Comparison of ENCODE assay signal across 11 cellular contexts in the genomic region with DNA sequence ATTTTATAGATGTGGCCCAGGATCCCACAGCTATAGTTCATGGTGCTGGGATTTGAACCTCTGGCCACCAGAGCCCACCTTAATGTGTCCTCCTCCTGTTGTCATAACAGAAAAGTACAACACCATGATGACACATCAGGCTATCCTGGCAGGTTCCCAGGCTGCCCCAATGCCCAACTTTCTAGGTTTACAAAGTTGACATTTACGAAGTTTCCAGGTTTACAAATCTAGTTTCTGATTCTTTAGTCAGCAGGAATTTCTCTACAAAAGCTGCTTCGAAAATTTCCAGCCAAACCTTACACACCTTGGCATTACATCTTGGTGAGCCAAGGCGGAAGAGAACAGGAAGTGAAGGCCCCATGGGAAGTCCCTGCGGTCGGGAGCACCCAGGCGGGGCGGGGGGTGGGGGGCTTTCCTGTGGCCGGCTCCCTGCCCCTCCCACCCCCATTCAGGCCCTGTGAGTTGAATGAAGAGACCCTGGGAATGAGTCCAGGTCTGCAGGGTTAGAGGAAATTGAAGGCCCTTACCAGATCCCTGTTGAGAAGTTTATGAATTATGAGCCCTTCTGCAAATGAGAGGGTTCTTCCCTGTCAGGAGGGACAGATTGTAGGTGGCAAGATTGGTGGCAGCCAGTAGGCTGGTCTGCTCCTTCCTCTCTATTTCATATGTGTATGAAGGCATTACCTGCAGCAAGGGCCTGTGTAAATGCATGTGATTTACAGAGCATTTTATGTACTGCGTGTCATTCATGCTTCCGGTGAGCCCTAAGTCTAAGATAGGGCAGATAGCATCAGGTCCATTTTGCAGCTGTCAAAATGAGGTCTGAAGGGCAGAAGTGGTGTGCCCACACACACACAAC. TPM values are rescaled to one million over a fixed set of nuclear protein-coding genes. Genes with fewer than 3 reads are reported as not detected.
DNase-seq lines count a peak whose midpoint lies in the region; ATAC-seq and TF ChIP-seq lines count a peak whose summit lies in the region.
"Had no signal": no experiment of that assay in that cellular context is flagged by ENCODE, and none has a peak within 500 bp of the region (broad histone marks: within the 10 kb centered on the region; RNA-seq: fewer than 3 reads in every experiment).

No MANE protein-coding gene starts in this region.

- H3K4me3 Mint-ChIP-seq in dendritic cell treated with granulocyte-macrophage colony-stimulating factor and Interleukin-4, amounts not matched to agents 40 ng/mL and 50 ng/mL, for 4 days: no peak overlapping the region

- no peaks in the 10 kb centered on the region for H3K9me3 ChIP-seq in thyroid gland
- H3K9me3 ChIP-seq: uterus had no signal

- H3K4me3 ChIP-seq in thyroid gland (replicated peaks in 1 of 3): no peak overlapping the region
- H3K4me3 ChIP-seq: uterus had no signal

- H3K4me1 Mint-ChIP-seq in dendritic cell treated with granulocyte-macrophage colony-stimulating factor and Interleukin-4, amounts not matched to agents 40 ng/mL and 50 ng/mL, for 4 days (ENCODE audit: low read depth): peaks cover 18% of the 10 kb centered on the region

- H3K4me1 ChIP-seq in thyroid gland: peaks cover 24 to 33% of the 10 kb centered on the region in 2 donors
- H3K4me1 ChIP-seq: uterus had no signal

- H3K36me3 ChIP-seq in thyroid gland: no peaks in the 10 kb centered on the region
- H3K36me3 ChIP-seq: uterus had no signal

- 56 to 78% methylated on average over 10 of the region's 10 CpGs for WGBS in thyroid gland, 2 donors

- no peaks in the 10 kb centered on the region for H3K27me3 Mint-ChIP-seq in dendritic cell treated with granulocyte-macrophage colony-stimulating factor and Interleukin-4, amounts not matched to agents 40 ng/mL and 50 ng/mL, for 4 days

- no peaks in the 10 kb centered on the region for H3K9me3 Mint-ChIP-seq in activated naive CD4-positive, alpha-beta T cell treated with anti-CD3 and anti-CD28 coated beads, Interleukin-2, amount 50 U/mL, for 72 hours
- peaks cover 8% of the 10 kb centered on the region for H3K9me3 Mint-ChIP-seq in dendritic cell treated with granulocyte-macrophage colony-stimulating factor and Interleukin-4, amounts not matched to agents 40 ng/mL and 50 ng/mL, for 4 days

- H3K36me3 Mint-ChIP-seq in activated naive CD4-positive, alpha-beta T cell treated with anti-CD3 and anti-CD28 coated beads, Interleukin-2, amount 50 U/mL, for 72 hours: no peaks in the 10 kb centered on the region
- peaks cover 5% of the 10 kb centered on the region for H3K36me3 Mint-ChIP-seq in dendritic cell treated with granulocyte-macrophage colony-stimulating factor and Interleukin-4, amounts not matched to agents 40 ng/mL and 50 ng/mL, for 4 days (ENCODE audit: low read depth)

- ATAC-seq in activated naive CD4-positive, alpha-beta T cell treated with anti-CD3 and anti-CD28 coated beads, Interleukin-2, amount 50 U/mL, for 72 hours: peak; percentile 17 to 43
- ATAC-seq in left colon: no peak

- intact Hi-C loops in dendritic cell treated with granulocyte-macrophage colony-stimulating factor and Interleukin-4, amounts not matched to agents 40 ng/mL and 50 ng/mL, for 4 days (cut with micrococcal nuclease): no loop called here
- intact Hi-C loops in thyroid gland (cut with DNase I) (no loop called here), left colon (cut with DNase I, micrococcal nuclease) (no loop called here)

- H3K27me3 ChIP-seq in thyroid gland: no peaks in the 10 kb centered on the region
- H3K27me3 ChIP-seq: uterus had no signal

- TF ChIP-seq CTCF in thyroid gland (IDR thresholded peaks at IDR 0.05): no peak

- no peak for DNase-seq in activated naive CD4-positive, alpha-beta T cell treated with anti-CD3 and anti-CD28 coated beads, Interleukin-2, amount 50 U/mL, for 72 hours (ENCODE audit: low spot score in 2 of 2)
- DNase-seq in activated naive CD4-positive, alpha-beta T cell treated with anti-CD3 and anti-CD28 coated beads, Interleukin-2, amount 50 U/mL, for 16 hours: no peak
- DNase-seq in Kasumi-1 (lab: John Stamatoyannopoulos, UW) (peak; percentile 51 to 67), thyroid gland (peak in 1 of 2 donors; percentile 48), H4 (ENCODE audit: low spot score) (no peak), left colon (no peak)
- DNase-seq in NK-92 treated with Interleukin-12 subunit alpha and Interleukin-12 subunit beta, amount 100 ng/mL, for 24 hours (lab: John Stamatoyannopoulos, UW): no peak
- DNase-seq: NCI-H146, uterus had no signal

- peak overlapping the region in 1 of 2 donors; percentile 79 for H3K27ac Mint-ChIP-seq in activated naive CD4-positive, alpha-beta T cell treated with anti-CD3 and anti-CD28 coated beads, Interleukin-2, amount 50 U/mL, for 72 hours
- peak overlapping the region; percentile 19 for H3K27ac Mint-ChIP-seq in dendritic cell treated with granulocyte-macrophage colony-stimulating factor and Interleukin-4, amounts not matched to agents 40 ng/mL and 50 ng/mL, for 4 days

- H3K27ac ChIP-seq in thyroid gland: peak overlapping the region; percentile 54 to 91 (median 87)
- H3K27ac ChIP-seq: uterus had no signal

- no peak for TF ChIP-seq POLR2A in thyroid gland (IDR thresholded peaks at IDR 0.05)

RNA-seq across cellular contexts. Expression of a gene that starts 11.1 kb away (rescaled TPM):
- 1 to 10 TPM; 1.6 to 2.1 TPM for total RNA-seq in activated naive CD4-positive, alpha-beta T cell treated with anti-CD3 and anti-CD28 coated beads, Interleukin-2, amount 50 U/mL, for 72 hours
- total RNA-seq in thyroid gland: 1 to 10 TPM in 2 of 4 donors, under 1 TPM in 1, not detected in 1; 0.67 to 1.3 (median 1.3) TPM
- 0.17 TPM in 1 of 2 replicates, not detected in the other for total RNA-seq in H4 (2014; rRNA removed; shearing (Covaris generic))
- total RNA-seq in left colon: 10 to 100 TPM in 1 of 2 donors, 1 to 10 TPM in 1; 2.6 to 15.7 TPM
- total RNA-seq: fibroblast of villous mesenchyme had no signal

RNA-seq across cellular contexts. Expression of a gene that starts 48.6 kb away (rescaled TPM):
- not detected for total RNA-seq in activated naive CD4-positive, alpha-beta T cell treated with anti-CD3 and anti-CD28 coated beads, Interleukin-2, amount 50 U/mL, for 72 hours
- total RNA-seq in thyroid gland (not detected), left colon (not detected)
- total RNA-seq in H4 (2014; rRNA removed; shearing (Covaris generic)): not detected in 2 replicates
- total RNA-seq: fibroblast of villous mesenchyme, uterus had no signal

RNA-seq across cellular contexts. Expression of a gene that starts 57.3 kb away (rescaled TPM):
- not detected for total RNA-seq in activated naive CD4-positive, alpha-beta T cell treated with anti-CD3 and anti-CD28 coated beads, Interleukin-2, amount 50 U/mL, for 72 hours
- total RNA-seq in thyroid gland: not detected
- total RNA-seq in H4 (2014; rRNA removed; shearing (Covaris generic)): not detected in 2 replicates
- total RNA-seq in left colon: not detected
- total RNA-seq: fibroblast of villous mesenchyme, uterus had no signal

RNA-seq across cellular contexts. Expression of a gene that starts 57.4 kb away (rescaled TPM):
- 100 to 1,000 TPM; 137 to 305 TPM for total RNA-seq in activated naive CD4-positive, alpha-beta T cell treated with anti-CD3 and anti-CD28 coated beads, Interleukin-2, amount 50 U/mL, for 72 hours
- 100 to 1,000 TPM in 3 of 4 donors, 10 to 100 TPM in 1; 63.7 to 136 (median 111) TPM for total RNA-seq in thyroid gland
- total RNA-seq in H4 (2014; rRNA removed; shearing (Covaris generic)): 1.4 and 1.5 TPM in 2 replicates
- 10 to 100 TPM; 68.4 to 72.1 TPM for total RNA-seq in left colon

Comparison
In these comparisons a context has a peak if more than half of its experiments do, and no peak if none do; other contexts are left out.
1. DNase-seq: peak in Kasumi-1 (2 of 2); none in activated naive CD4-positive, alpha-beta T cell treated with anti-CD3 and anti-CD28 coated beads, Interleukin-2, amount 50 U/mL, for 72 hours (0 of 2), activated naive CD4-positive, alpha-beta T cell treated with anti-CD3 and anti-CD28 coated beads, Interleukin-2, amount 50 U/mL, for 16 hours (single experiment), NK-92 treated with Interleukin-12 subunit alpha and Interleukin-12 subunit beta, amount 100 ng/mL, for 24 hours (single experiment), H4 (single experiment) and left colon (0 of 2).